In the genomic region with DNA sequence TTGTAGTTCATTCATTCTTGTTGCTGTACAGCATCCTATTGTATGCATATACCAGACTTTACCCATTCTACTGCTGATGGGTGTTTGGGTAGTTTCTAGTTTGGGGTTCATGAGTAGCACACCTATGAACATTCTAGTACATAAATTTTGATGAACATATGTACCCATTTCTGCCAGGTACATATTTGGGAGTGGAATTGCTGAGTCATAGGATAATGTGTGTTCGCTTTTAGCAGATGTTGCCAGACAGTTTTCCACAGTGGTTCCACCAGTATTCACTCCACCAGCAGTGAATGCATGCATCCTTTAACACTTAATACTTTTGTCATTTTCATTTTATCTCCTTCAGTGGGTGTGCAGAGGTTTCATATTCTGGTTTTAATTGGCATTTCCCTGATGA, we compare ENCODE assay signal across 20 cellular contexts. TPM values are rescaled to one million over a fixed set of nuclear protein-coding genes. Genes with fewer than 3 reads are reported as not detected.
DNase-seq lines count a peak whose midpoint lies in the region; ATAC-seq, FAIRE-seq and TF ChIP-seq lines count a peak whose summit lies in the region.
"Had no signal": no experiment of that assay in that cellular context is flagged by ENCODE, and none has a peak within 500 bp of the region (broad histone marks: within the 10 kb centered on the region; RNA-seq: fewer than 3 reads in every experiment).

No MANE protein-coding gene starts in this region.

- H2AK9ac ChIP-seq in IMR-90 (replicated peaks; ENCODE audit: low read depth, low read length, poor library complexity) = no peak overlapping the region

- no peaks in the 10 kb centered on the region for H3K36me3 ChIP-seq in IMR-90 (ENCODE audit: control insufficient read depth, insufficient read depth, low read length)
- H3K36me3 ChIP-seq in H1 (ENCODE audit: control insufficient read depth in 2 of 4, insufficient read depth in 4 of 4, low read length in 3 of 4) = no peaks in the 10 kb centered on the region
- H3K36me3 ChIP-seq: BLaER1 treated with 17β-estradiol and CSF1 and Interleukin-3, amounts not matched to agents 10 nM and 100 nM had no signal

- H3K18ac ChIP-seq in IMR-90 (ENCODE audit: low read depth, low read length) (no peak overlapping the region), H1 (ENCODE audit: extremely low read depth, low read length) (no peak overlapping the region)

- no peak overlapping the region for H2BK12ac ChIP-seq in H1 (ENCODE audit: low read depth, low read length)

- H3K23me2 ChIP-seq in H1 (ENCODE audit: low read depth, low read length) = peaks cover 14% of the 10 kb centered on the region; the same call in 1 of the 2 replicates

- H3K27me3 ChIP-seq in IMR-90 (ENCODE audit: control insufficient read depth, insufficient read depth, low read length) = peaks cover 24% of the 10 kb centered on the region
- H3K27me3 ChIP-seq in H1 (replicated peaks in 1 of 4; ENCODE audit: control insufficient read depth in 3 of 4, extremely low read depth in 1 of 4, insufficient read depth in 3 of 4, low read length in 3 of 4) = peaks cover 0 to 40% (median 26%) of the 10 kb centered on the region in 4 experiments; a peak in 6 of 7 replicates

- H3K4me2 ChIP-seq in A549 (no peak overlapping the region), IMR-90 (ENCODE audit: low read depth, low read length) (no peak overlapping the region), H1 (ENCODE audit: insufficient read depth in 1 of 2, low read depth in 2 of 2, low read length in 2 of 2) (no peak overlapping the region)
- H3K4me2 ChIP-seq: BLaER1 treated with 17β-estradiol and CSF1 and Interleukin-3, amounts not matched to agents 10 nM and 100 nM had no signal

- H2BK120ac ChIP-seq in IMR-90 (ENCODE audit: low read depth, low read length) (no peak overlapping the region), H1 (replicated peaks; ENCODE audit: low read depth, low read length) (no peak overlapping the region)

- H2BK5ac ChIP-seq in IMR-90 (ENCODE audit: low read depth, low read length, poor library complexity, severe bottlenecking) (no peak overlapping the region), H1 (ENCODE audit: low read depth, low read length) (no peak overlapping the region)

- H4K8ac ChIP-seq in IMR-90 (ENCODE audit: low read depth in 2 of 2, low read length in 2 of 2) = no peak overlapping the region
- H4K8ac ChIP-seq in H1 (ENCODE audit: extremely low read depth, insufficient read depth, low read length) = no peak overlapping the region

- H3K4me1 ChIP-seq in A549 = no peaks in the 10 kb centered on the region
- H3K4me1 ChIP-seq in IMR-90 (ENCODE audit: control insufficient read depth, insufficient read depth, low read length) = peaks cover 3% of the 10 kb centered on the region
- peaks cover 0 to 18% (median 9%) of the 10 kb centered on the region in 4 experiments; a peak in 6 of 7 replicates for H3K4me1 ChIP-seq in H1 (replicated peaks in 1 of 4; ENCODE audit: control insufficient read depth in 3 of 4, insufficient read depth in 4 of 4, low read length in 3 of 4)

- in situ Hi-C loops in IMR-90 (cut with MboI; ENCODE audit: low sequenced_read_pairs) = no loop called here

- TF ChIP-seq EP300 in A549 (IDR thresholded peaks at IDR 0.05) (no peak), H1 (IDR thresholded peaks at IDR 0.05; ENCODE audit: borderline replicate concordance in 1 of 2, low read depth in 2 of 2, low read length in 2 of 2) (no peak)

- 41% methylated on average over 1 of the region's 1 CpG for WGBS in A549 (ENCODE audit: missing lambda C conversion rate)
- no CpG with 5 or more reads among the region's 1 CpG for WGBS in IMR-90 (ENCODE audit: extremely low coverage in 2 of 2, insufficient read length in 1 of 2), 2 experiments
- 85% methylated on average over 1 of the region's 1 CpG; no CpG with 5 or more reads in 1 of the 2 experiments for WGBS in H1 (ENCODE audit: extremely low coverage in 1 of 2, insufficient coverage in 1 of 2, insufficient read length in 1 of 2, insufficient replicate concordance in 2 of 2, low coverage in 1 of 2, low lambda C conversion rate in 2 of 2, missing lambda C conversion rate in 1 of 2), 2 experiments

- no peak for TF ChIP-seq POLR2A in A549 (IDR thresholded peaks at IDR 0.05; ENCODE audit: low read length)
- no peak for TF ChIP-seq POLR2A in IMR-90 (IDR thresholded peaks at IDR 0.05; ENCODE audit: low read depth, low read length)
- no peak for TF ChIP-seq POLR2A in H1 (IDR thresholded peaks at IDR 0.05; ENCODE audit: control extremely low read depth in 1 of 2, low read depth in 2 of 2, low read length in 2 of 2)

- no peak overlapping the region for H3K23ac ChIP-seq in IMR-90 (ENCODE audit: low read depth, low read length)
- H3K23ac ChIP-seq in H1 (ENCODE audit: insufficient read length) = no peak overlapping the region

- H2AFZ ChIP-seq in IMR-90 (replicated peaks; ENCODE audit: low read length, poor library complexity) (no peak overlapping the region), H1 (ENCODE audit: low read length) (no peak overlapping the region)

- H4K5ac ChIP-seq in IMR-90 (ENCODE audit: low read depth, low read length) (no peak overlapping the region), H1 (ENCODE audit: insufficient read length, low read depth, low read length) (no peak overlapping the region)

- H3K4ac ChIP-seq in IMR-90 (ENCODE audit: low read depth, low read length) = no peak overlapping the region
- H3K4ac ChIP-seq in H1 (replicated peaks; ENCODE audit: insufficient read length, low read depth, low read length) = no peak overlapping the region

- TF ChIP-seq CTCF in A549 (IDR thresholded peaks at IDR 0.05) (no peak), IMR-90 (conservative IDR thresholded peaks at IDR 0.05; ENCODE audit: low read depth, low read length) (no peak), H1 (IDR thresholded peaks at IDR 0.05; ENCODE audit: control extremely low read depth in 1 of 3, insufficient read depth in 1 of 3, low read depth in 1 of 3, low read length in 3 of 3) (no peak)

- H3K79me2 ChIP-seq in H1 (ENCODE audit: control insufficient read depth in 1 of 2, insufficient read depth in 2 of 2, low read length in 2 of 2) = no peaks in the 10 kb centered on the region

- H3K9me1 ChIP-seq in IMR-90 (ENCODE audit: insufficient read depth, low read length) = no peaks in the 10 kb centered on the region; the same call in 1 of the 2 replicates

- POLR2A ChIA-PET in A549 (lab: Yijun Ruan, JAX) = no interaction called here
- POLR2A ChIA-PET in IMR-90 (lab: Charles Lee; ENCODE audit: unreplicated experiment) = interaction anchor here (0.5 kb wide), 1 partner anchor 168 kb away, joined by 3 read pairs; no protein-coding TSS in a partner anchor
- POLR2A ChIA-PET in H1 (lab: Charles Lee; ENCODE audit: partially characterized antibody) = interaction anchor here (1.0 kb wide), 1 partner anchor 10 kb away, joined by 3 read pairs; no protein-coding TSS in a partner anchor

- no peak overlapping the region for H3K56ac ChIP-seq in IMR-90 (ENCODE audit: extremely low read depth, insufficient read depth, low read length)
- no peak overlapping the region for H3K56ac ChIP-seq in H1 (replicated peaks; ENCODE audit: insufficient read length, low read depth, low read length)

- no peak overlapping the region for H2AK5ac ChIP-seq in IMR-90 (ENCODE audit: low read depth, low read length)
- no peak overlapping the region for H2AK5ac ChIP-seq in H1 (ENCODE audit: low read depth, low read length)

- BruUV-seq in IMR-90 (replicated peaks; lab: Mats Ljungman, UMichigan) = no TSS peak

- H2BK20ac ChIP-seq in IMR-90 (ENCODE audit: low read depth, low read length) = no peak overlapping the region
- H2BK20ac ChIP-seq in H1 (ENCODE audit: low read length) = no peak overlapping the region

- TF ChIP-seq RAD21 in A549 (conservative IDR thresholded peaks at IDR 0.05 in 1 of 2, IDR thresholded peaks at IDR 0.05 in 1 of 2) = no peak
- TF ChIP-seq RAD21 in IMR-90 (IDR thresholded peaks at IDR 0.05; ENCODE audit: low read length) = no peak
- no peak for TF ChIP-seq RAD21 in H1 (IDR thresholded peaks at IDR 0.05 in 1 of 2, conservative IDR thresholded peaks at IDR 0.05 in 1 of 2; ENCODE audit: low read depth in 2 of 2, low read length in 2 of 2)

- H3K9me3 ChIP-seq in A549 = no peaks in the 10 kb centered on the region
- no peaks in the 10 kb centered on the region for H3K9me3 ChIP-seq in IMR-90 (ENCODE audit: control insufficient read depth, insufficient read depth, low read length)
- no peaks in the 10 kb centered on the region for H3K9me3 ChIP-seq in H1 (ENCODE audit: insufficient read depth in 2 of 2, low read depth in 1 of 2, low read length in 1 of 2)
- H3K9me3 ChIP-seq: BLaER1 treated with 17β-estradiol and CSF1 and Interleukin-3, amounts not matched to agents 10 nM and 100 nM; Caco-2 had no signal

- H3K4me3 ChIP-seq in A549 (no peak overlapping the region), IMR-90 (ENCODE audit: insufficient read depth, low read depth, low read length) (no peak overlapping the region), H1 (ENCODE audit: extremely low read depth in 1 of 4, insufficient read depth in 2 of 4, low read depth in 3 of 4, low read length in 4 of 4) (no peak overlapping the region)
- H3K4me3 ChIP-seq: BLaER1 treated with 17β-estradiol and CSF1 and Interleukin-3, amounts not matched to agents 10 nM and 100 nM had no signal

- H3K9ac ChIP-seq in IMR-90 (ENCODE audit: low read depth, low read length) (no peak overlapping the region), H1 (replicated peaks in 1 of 4; ENCODE audit: extremely low read depth in 1 of 4, low read depth in 3 of 4, low read length in 3 of 4) (no peak overlapping the region)
- H3K9ac ChIP-seq: BLaER1 treated with 17β-estradiol and CSF1 and Interleukin-3, amounts not matched to agents 10 nM and 100 nM had no signal

- no peak overlapping the region for H4K91ac ChIP-seq in IMR-90 (ENCODE audit: insufficient read depth, low read depth, low read length)
- no peak overlapping the region for H4K91ac ChIP-seq in H1 (replicated peaks; ENCODE audit: insufficient read length, low read length)

- H3K27ac ChIP-seq in A549 = no peak overlapping the region
- H3K27ac ChIP-seq in IMR-90 (ENCODE audit: insufficient read depth, low read length) = no peak overlapping the region
- no peak overlapping the region for H3K27ac ChIP-seq in H1 (ENCODE audit: low read depth, low read length)
- H3K27ac ChIP-seq: BLaER1 treated with 17β-estradiol and CSF1 and Interleukin-3, amounts not matched to agents 10 nM and 100 nM; C4-2B had no signal

- dilution Hi-C loops in IMR-90 (cut with HindIII; ENCODE audit: low sequenced_read_pairs, unreplicated experiment) = no loop called here

- ATAC-seq in A549 (no peak), IMR-90 (ENCODE audit: low read depth) (no peak), GM19324 (IDR thresholded peaks at IDR 0.05; ENCODE audit: low FRiP score, unreplicated experiment) (no peak)
- ATAC-seq: CD8-positive, alpha-beta T cell had no signal

- CTCF ChIA-PET in A549 (lab: Yijun Ruan, JAX) (interaction anchor here (0.7 to 4.4 kb wide), 8 partner anchors 9 to 347 kb away, joined by 3 to 76 read pairs (median 4); partner anchors contain the start of gene EXOG), IMR-90 (lab: Yijun Ruan, JAX) (interaction anchor here (1.4 to 3.3 kb wide), 2 partner anchors 16 to 133 kb away, joined by 5 to 32 read pairs; no protein-coding TSS in a partner anchor), H1 (lab: Charles Lee; ENCODE audit: partially characterized antibody) (interaction anchor here (0.7 to 14.0 kb wide), 11 partner anchors 9 to 156 kb away, joined by 3 to 506 read pairs (median 10); partner anchors contain the start of genes EXOG and SCN5A)

- DNase-seq in A549 (ENCODE audit: low read depth in 1 of 2, low spot score in 1 of 2) (no peak), IMR-90 (no peak), H1 (ENCODE audit: low read depth in 1 of 2, low spot score in 2 of 2) (no peak)
- no peak for DNase-seq in activated CD4-positive, alpha-beta T cell treated with anti-CD3 and anti-CD28 coated beads, Interleukin-2, amount 50 U/mL, for 48 hours
- DNase-seq: 8988T; AML-193; Caco-2; Calu3; CD4-positive, alpha-beta T cell; CD8-positive, alpha-beta T cell; DMS79 treated with DMSO at 0.1 percent for 48 hours; GF-D8 had no signal

- H3K14ac ChIP-seq in IMR-90 (replicated peaks; ENCODE audit: low read depth, low read length) (no peak overlapping the region), H1 (ENCODE audit: insufficient read length) (no peak overlapping the region)

- no peak for FAIRE-seq in A549 (lab: Jason Lieb, UNC)
- FAIRE-seq in H1 (lab: Jason Lieb, UNC) = no peak
- FAIRE-seq: A204.1, D721Med, G401.6, GM12891, GM19239 had no signal

- intact Hi-C loops in IMR-90 (cut with micrococcal nuclease) = loop anchor here (10.0 kb wide), 1 partner anchor 298 kb away; no protein-coding TSS in a partner anchor

- no peaks in the 10 kb centered on the region for H4K20me1 ChIP-seq in IMR-90 (ENCODE audit: insufficient read depth, low read length)
- H4K20me1 ChIP-seq in H1 (replicated peaks in 1 of 2; ENCODE audit: control insufficient read depth in 1 of 2, insufficient read depth in 2 of 2, low read length in 2 of 2) = peaks cover 0 to 10% of the 10 kb centered on the region in 2 experiments

- H3K79me1 ChIP-seq in IMR-90 (ENCODE audit: low read depth in 1 of 2, low read length in 2 of 2) = peaks cover 0 to 11% of the 10 kb centered on the region in 2 experiments; a peak in 2 of 4 replicates
- H3K79me1 ChIP-seq in H1 (ENCODE audit: low read depth, low read length) = no peaks in the 10 kb centered on the region

- H2BK15ac ChIP-seq in IMR-90 (ENCODE audit: low read depth, low read length) (no peak overlapping the region), H1 (ENCODE audit: low read length) (no peak overlapping the region)

RNA-seq across cellular contexts. Expression of gene SCN5A, which starts 3.4 kb away (rescaled TPM):
- polyA plus RNA-seq in A549 (2011; rRNA removed) (0.19 and 0.26 TPM in 2 replicates), A549 (2017; fragmentation: RNase III; extraction: RNeasy Plus Mini Kit Qiagen cat#74134 plus additional on column Dnase treatment) (0.09 to 0.16 TPM (median 0.13 TPM) in 3 replicates), IMR-90 (2012; rRNA removed) (1.9 and 2.1 TPM in 2 replicates), H1 (2011; rRNA removed) (4.8 and 6.8 TPM in 2 replicates)
- 0.26 and 0.34 TPM in 2 replicates for polyA plus RNA-seq in A549 (2012; cell fraction: cytosol; rRNA removed)
- polyA plus RNA-seq in A549 (2012; cell fraction: nucleus; rRNA removed) = 0.12 and 0.38 TPM in 2 replicates
- polyA minus RNA-seq in A549 (2011; rRNA and poly(A)+ RNA removed) = 0.24 and 0.45 TPM in 2 replicates
- total RNA-seq in IMR-90 (2012; rRNA removed) = 1.7 and 2.0 TPM in 2 replicates
- polyA plus RNA-seq in IMR-90 (2012; cell fraction: cytosol; rRNA removed) = 1.1 and 1.2 TPM in 2 replicates
- polyA plus RNA-seq in IMR-90 (2012; cell fraction: nucleus; rRNA removed; ENCODE audit: low replicate concordance) = 3.7 and 4.2 TPM in 2 replicates
- total RNA-seq in H1 (2021; fragmentation: NEBNext Ultra II Directional; extraction: Animal tissue kit (Norgen Biotek cat#: 25700)) = 11.4 and 16.5 TPM in 2 replicates
- polyA plus RNA-seq in H1 (2011; cell fraction: cytosol; rRNA removed) = 4.0 TPM
- 14.7 TPM for polyA plus RNA-seq in H1 (2011; cell fraction: nucleus; rRNA removed)
- 4.1 to 5.5 TPM (median 4.6 TPM) in 4 replicates for polyA plus RNA-seq in H1 (2012, experiment 1 of 2)
- 2.6 TPM for polyA plus RNA-seq in H1 (2012, experiment 2 of 2)
- 5.3 TPM for polyA plus RNA-seq in H1 (2013, experiment 1 of 2)
- 5.8 TPM for polyA plus RNA-seq in H1 (2013, experiment 2 of 2)
- 12.6 and 14.0 TPM in 2 replicates for polyA minus RNA-seq in H1 (2011; rRNA and poly(A)+ RNA removed)
- polyA minus RNA-seq in H1 (2011; cell fraction: cytosol; rRNA and poly(A)+ RNA removed) = 5.4 TPM
- 14.3 TPM for polyA minus RNA-seq in H1 (2011; cell fraction: nucleus; rRNA and poly(A)+ RNA removed)

Comparison
In these comparisons a context has a peak if more than half of its experiments do, and no peak if none do; other contexts are left out.
1. Of the 18 proteins assayed by ChIP-seq in both H1 and A549: peak only in H1: none; only in A549: MAFK; in both: none; in neither: 17.